Comparison of ENCODE assay signal across 8 cellular contexts in the genomic region with DNA sequence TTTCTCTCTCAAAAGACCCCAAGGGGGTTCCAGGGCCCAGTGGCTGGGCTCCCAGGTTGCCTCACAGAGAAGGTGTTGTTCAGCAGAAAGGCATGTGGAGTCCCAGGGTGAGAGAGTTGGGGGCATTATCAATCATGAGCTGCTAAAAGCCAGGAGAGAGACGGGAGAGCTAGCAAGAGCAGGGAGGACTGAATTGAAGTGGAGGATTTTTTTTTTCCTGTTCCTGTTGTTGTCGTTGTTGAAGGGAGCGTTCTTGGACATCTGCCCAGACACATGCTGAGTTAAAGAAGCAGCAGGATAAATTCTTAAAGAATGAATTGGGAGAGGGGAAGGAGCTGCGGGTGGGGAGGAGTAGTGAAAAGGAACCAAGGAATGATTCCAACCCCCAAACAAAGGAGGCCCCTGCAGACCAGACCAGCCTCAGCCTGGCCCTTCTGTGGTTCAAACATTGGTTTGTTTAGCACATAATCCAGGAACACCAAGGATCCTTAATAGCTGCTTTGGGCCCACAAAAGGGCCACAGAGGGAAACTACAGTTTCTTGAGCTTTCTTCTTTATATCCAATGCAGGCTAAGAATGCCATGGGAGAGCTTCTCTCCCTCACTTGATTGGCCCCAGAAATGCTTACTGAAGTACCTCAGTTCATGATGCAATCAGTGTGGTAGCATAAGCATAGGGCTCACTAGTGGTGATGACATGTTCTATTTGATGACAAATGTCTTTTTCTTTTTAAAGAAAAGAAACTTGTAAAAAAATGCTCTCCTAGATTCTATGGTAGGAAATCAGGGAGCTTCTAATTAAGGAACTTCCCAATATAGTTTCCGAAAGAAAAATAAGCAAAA.
DNase-seq lines count a peak whose midpoint lies in the region; ATAC-seq, FAIRE-seq and TF ChIP-seq lines count a peak whose summit lies in the region.

No MANE protein-coding gene starts in this region.

- H3K27ac ChIP-seq in SJSA1 (peak overlapping the region; percentile 49), pancreas (peak overlapping the region; percentile 37 to 80 (median 60)), OCI-LY7 (ENCODE audit: low read depth, low read length, poor library complexity, severe bottlenecking) (no peak overlapping the region)

- no peak for FAIRE-seq in pancreas (lab: Jason Lieb, UNC)

- peaks cover 5% of the 10 kb centered on the region; the same call in 1 of the 2 replicates for H3K27me3 Mint-ChIP-seq in HFFc6 (ENCODE audit: insufficient read depth)

- intact Hi-C loops in pancreas (cut with DNase I): no loop called here
- intact Hi-C loops in OCI-LY7 (cut with micrococcal nuclease; ENCODE audit: unreplicated experiment): no loop called here

- H3K36me3 ChIP-seq in SJSA1: no peaks in the 10 kb centered on the region
- no peaks in the 10 kb centered on the region for H3K36me3 ChIP-seq in pancreas
- H3K36me3 ChIP-seq in OCI-LY7 (ENCODE audit: insufficient read depth, low read length): no peaks in the 10 kb centered on the region

- no peaks in the 10 kb centered on the region for H3K27me3 ChIP-seq in SJSA1 (replicated peaks)
- H3K27me3 ChIP-seq in pancreas: no peaks in the 10 kb centered on the region

- no peaks in the 10 kb centered on the region for H3K9me2 ChIP-seq in OCI-LY7 (ENCODE audit: insufficient read depth, low read length)

- ATAC-seq in pancreas (peak; percentile 69 to 79 (median 74)), HG02588 (IDR thresholded peaks at IDR 0.05; ENCODE audit: unreplicated experiment) (no peak)

- no peaks in the 10 kb centered on the region for H3K79me2 ChIP-seq in OCI-LY7 (ENCODE audit: insufficient read depth, low read depth, low read length)

- peaks cover 5% of the 10 kb centered on the region; the same call in 1 of the 2 replicates for H3K4me1 Mint-ChIP-seq in HFFc6 (ENCODE audit: low read depth)

- WGBS in pancreas, 2 donors: 17 to 19% methylated on average over 5 of the region's 5 CpGs

- H3K4me3 ChIP-seq in SJSA1 (no peak overlapping the region), pancreas (no peak overlapping the region), OCI-LY7 (ENCODE audit: low read depth, low read length, poor library complexity, severe bottlenecking) (no peak overlapping the region)

- no peak overlapping the region for H3K4me2 ChIP-seq in OCI-LY7 (ENCODE audit: low read length)

- no peaks in the 10 kb centered on the region for H4K20me1 ChIP-seq in OCI-LY7 (ENCODE audit: insufficient read depth, low read length)

- H3K4me3 Mint-ChIP-seq in HFFc6: no peak overlapping the region

- POLR2A ChIA-PET in OCI-LY7 (lab: Charles Lee): interaction anchor here (0.6 to 1.4 kb wide), 4 partner anchors 9 to 272 kb away, joined by 3 to 5 read pairs (median 3); no protein-coding TSS in a partner anchor

- BruUV-seq in OCI-LY7 (replicated peaks; lab: Mats Ljungman, UMichigan): no TSS peak

- CTCF ChIA-PET in OCI-LY7 (lab: Charles Lee; ENCODE audit: unreplicated experiment): no interaction called here

- DNase-seq in HFFc6 (peak; percentile 63), SJSA1 (ENCODE audit: low read depth in 1 of 2, low spot score in 2 of 2) (peak; percentile 92 to 93), foreskin melanocyte (peak; percentile 64), pancreas (peak in 4 of 6 donors; percentile 57 to 81 (median 68)), iPS-NIHi7 (ENCODE audit: extremely low spot score) (no peak), OCI-LY7 (ENCODE audit: low spot score) (no peak)
- no peak for DNase-seq in activated CD4-positive, CD25-positive, alpha-beta regulatory T cell (lab: John Stamatoyannopoulos, UW)

- H3K9me3 Mint-ChIP-seq in HFFc6: no peaks in the 10 kb centered on the region; the same call in 1 of the 2 replicates

- H3K36me3 Mint-ChIP-seq in HFFc6 (ENCODE audit: low read depth): no peaks in the 10 kb centered on the region

- no peak overlapping the region for H2AFZ ChIP-seq in OCI-LY7 (ENCODE audit: low read length)

- peaks cover 86% of the 10 kb centered on the region for H3K4me1 ChIP-seq in SJSA1 (replicated peaks)
- peaks cover 10 to 42% (median 33%) of the 10 kb centered on the region in 3 donors for H3K4me1 ChIP-seq in pancreas
- H3K4me1 ChIP-seq in OCI-LY7 (ENCODE audit: insufficient read depth, low read length, poor library complexity, severe bottlenecking): no peaks in the 10 kb centered on the region

- peak overlapping the region; percentile 51; the same call in 1 of the 2 replicates for H3K27ac Mint-ChIP-seq in HFFc6

- TF ChIP-seq CTCF in HFFc6 (IDR thresholded peaks at IDR 0.05) (no peak), pancreas (IDR thresholded peaks at IDR 0.05) (no peak), OCI-LY7 (conservative IDR thresholded peaks at IDR 0.05; ENCODE audit: low read length) (no peak)

- H3K9me3 ChIP-seq in SJSA1 (replicated peaks) (no peaks in the 10 kb centered on the region; the same call in 1 of the 2 replicates), pancreas (no peaks in the 10 kb centered on the region), OCI-LY7 (ENCODE audit: low read length) (no peaks in the 10 kb centered on the region)

Comparison
In these comparisons a context has a peak if more than half of its experiments do, and no peak if none do; other contexts are left out.
1. DNase-seq: peak in HFFc6 (single experiment), SJSA1 (2 of 2), foreskin melanocyte (single experiment) and pancreas (4 of 6); none in iPS-NIHi7 (single experiment), activated CD4-positive, CD25-positive, alpha-beta regulatory T cell (0 of 4) and OCI-LY7 (single experiment).